Comparison of ENCODE assay signal across 1 cellular context in genomic region chr12:103626498-103626897, GRCh38.
TF ChIP-seq lines count a peak whose summit lies in the region.

No MANE protein-coding gene starts in this region.

TF ChIP-seq in HEK293, 187 proteins besides CTCF, POLR2A, EP300 and RAD21 (continued from another document):
- TF ChIP-seq PRDM4 (tag by site-specific recombination; IDR thresholded peaks at IDR 0.05), result no peak
- no peak for TF ChIP-seq ZNF549 (tag by site-specific recombination; IDR thresholded peaks at IDR 0.05)
- no peak for TF ChIP-seq ZNF664 (tag by site-specific recombination; IDR thresholded peaks at IDR 0.05)
- TF ChIP-seq ZNF48 (tag by site-specific recombination; IDR thresholded peaks at IDR 0.05), result no peak
- no peak for TF ChIP-seq GFI1B (tag by site-specific recombination; IDR thresholded peaks at IDR 0.05)
- TF ChIP-seq ZNF704 (tag by site-specific recombination; IDR thresholded peaks at IDR 0.05), result no peak
- TF ChIP-seq KLF16 (tag by site-specific recombination; IDR thresholded peaks at IDR 0.05), result no peak
- TF ChIP-seq KLF7 (tag by site-specific recombination; IDR thresholded peaks at IDR 0.05; ENCODE audit: borderline replicate concordance), result no peak
